32 cellular contexts compared by ENCODE assay signal in genomic region chr17:20952183-20952582, GRCh38.
DNase-seq lines count a peak whose midpoint lies in the region; ATAC-seq and TF ChIP-seq lines count a peak whose summit lies in the region.
"Had no signal": no experiment of that assay in that cellular context is flagged by ENCODE, and none has a peak within 500 bp of the region (broad histone marks: within the 10 kb centered on the region; RNA-seq: fewer than 3 reads in every experiment).

No MANE protein-coding gene starts in this region.

- TF ChIP-seq CTCF in epithelial cell of esophagus (IDR thresholded peaks at IDR 0.05; ENCODE audit: insufficient read depth, low read depth, low read length, missing control alignments) = no peak
- TF ChIP-seq CTCF in GM10248 (IDR thresholded peaks at IDR 0.05; ENCODE audit: control extremely low read depth, extremely low read depth, low read depth, missing control alignments) = no peak

- in situ Hi-C loops in ACHN (cut with HindIII; ENCODE audit: low pct_ligation_motif_present, low pct_unique_long_range_greater_than_20kb, low sequenced_read_pairs) = no loop called here

- CTCF ChIA-PET in GM10248 (lab: Yijun Ruan, JAX) = interaction anchor here (0.9 kb wide), 1 partner anchor 41 kb away, joined by 3 read pairs; no protein-coding TSS in a partner anchor

- ATAC-seq in HG03571 (IDR thresholded peaks at IDR 0.05; ENCODE audit: unreplicated experiment) = no peak
- ATAC-seq: GM12878; GM23338; heart right ventricle; left lobe of liver; naive thymus-derived CD4-positive, alpha-beta T cell; sciatic nerve; SK-N-SH treated with all-trans-retinoic acid at 6 μM for 48 hours; stimulated activated memory B cell treated with anti-CD40 and anti-IgM and Interleukin-4, amounts not matched to agents 10 μg/mL and 1 μg/mL and 100 μg/mL, for 72 hours had no signal

- POLR2A ChIA-PET in GM10248 (lab: Yijun Ruan, JAX) = no interaction called here

- H3K4me3 ChIP-seq in epithelial cell of esophagus (ENCODE audit: low read length) = no peak overlapping the region
- H3K4me3 ChIP-seq: BLaER1, esophagus muscularis mucosa, GM12878, GM23338, heart right ventricle, MG63, prostate gland, upper lobe of left lung had no signal

- DNase-seq in COLO668 (lab: John Stamatoyannopoulos, UW; ENCODE audit: unreplicated experiment) (peak; percentile 85), NCI-H146 (lab: John Stamatoyannopoulos, UW) (peak; percentile 97), NCI-H69 (lab: John Stamatoyannopoulos, UW) (peak; percentile 89), epithelial cell of esophagus (ENCODE audit: low read depth) (peak; percentile 55), ACHN (no peak), NCI-H1092 treated with DMSO at 0.1 percent for 48 hours (lab: John Stamatoyannopoulos, UW) (no peak), GM10248 (ENCODE audit: extremely low spot score) (no peak)
- DNase-seq: activated CD4-positive, alpha-beta T cell treated with anti-CD3 and anti-CD28 coated beads for 48 hours; activated gamma-delta T cell treated with Interleukin-2 at 50 U/mL for 16 hours; activated T-cell treated with anti-CD3 and anti-CD28 coated beads, Interleukin-2, amount 50 U/mL, for 24 hours; caudate nucleus; endodermal cell; foreskin melanocyte; heart right ventricle; KBM-7; MG63; naive thymus-derived CD4-positive, alpha-beta T cell; NCI-H1694 treated with DMSO at 0.1 percent for 48 hours; NCI-H446 treated with DMSO at 0.1 percent for 48 hours; stimulated activated CD4-positive, alpha-beta T cell treated with anti-CD3 and anti-CD28 coated beads, Interleukin-4, amount 100 ng/mL, for 4 hours; substantia nigra; upper lobe of left lung had no signal

Comparison
In these comparisons a context has a peak if more than half of its experiments do, and no peak if none do; other contexts are left out.
1. DNase-seq: peak in COLO668 (single experiment), NCI-H146 (single experiment), NCI-H69 (single experiment) and epithelial cell of esophagus (single experiment); none in ACHN (single experiment), NCI-H1092 treated with DMSO at 0.1 percent for 48 hours (single experiment) and GM10248 (single experiment).